Comparison of ENCODE assay signal across 1 cellular context in the genomic region with DNA sequence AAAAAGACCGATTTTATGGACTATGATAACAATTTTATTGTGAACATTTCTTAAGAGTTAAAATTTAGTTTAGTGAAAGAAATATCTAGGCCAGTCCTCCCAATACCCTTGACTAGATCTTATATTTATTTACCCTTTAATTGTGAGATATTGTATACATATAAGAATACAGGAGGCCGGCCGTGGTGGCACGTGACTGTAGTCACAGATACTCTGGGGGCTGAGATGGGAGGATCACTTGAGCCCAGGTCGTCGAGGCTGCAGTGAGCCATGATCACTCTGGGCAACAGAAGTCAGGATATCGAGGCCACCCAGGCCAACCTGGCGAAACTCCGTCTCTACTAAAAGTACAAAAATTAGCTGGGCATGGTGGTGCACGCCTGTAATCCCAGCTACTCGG.
TF ChIP-seq lines count a peak whose summit lies in the region.

No MANE protein-coding gene starts in this region.

TF ChIP-seq in neural cell, 6 proteins besides CTCF, POLR2A, EP300 and RAD21 (continued from another document):
- no peak for TF ChIP-seq REST (IDR thresholded peaks at IDR 0.05; ENCODE audit: borderline replicate concordance)
